In the genomic region with DNA sequence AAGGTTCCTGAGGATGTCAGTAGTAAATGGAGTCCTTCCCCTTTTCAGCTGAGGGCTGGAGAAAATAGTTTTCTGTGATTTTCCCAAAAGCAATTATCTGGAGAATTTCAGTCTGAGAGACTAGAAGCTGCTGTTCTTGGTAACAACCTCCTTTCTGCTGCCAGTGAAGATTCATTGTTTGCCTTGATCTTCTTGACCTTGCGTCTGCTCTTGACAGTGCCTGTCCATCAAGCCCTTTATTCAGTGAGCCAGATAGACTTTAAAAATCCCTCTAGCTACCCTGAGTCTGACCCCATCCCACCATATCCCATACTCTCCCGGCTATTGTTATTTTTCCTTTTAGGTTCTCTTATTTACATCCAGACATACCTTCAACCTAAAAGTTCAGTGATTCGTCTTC, we compare ENCODE assay signal across 20 cellular contexts.
"Had no signal": no experiment of that assay in that cellular context is flagged by ENCODE, and none has a peak within 500 bp of the region (broad histone marks: within the 10 kb centered on the region; RNA-seq: fewer than 3 reads in every experiment).

No MANE protein-coding gene starts in this region.

- H3K4me1 Mint-ChIP-seq: activated B cell treated with CpG ODN at 0.5 μM for 24 hours; stimulated activated naive B cell treated with anti-CD40 and anti-IgM and Interleukin-4, amounts not matched to agents 10 μg/mL and 1 μg/mL and 100 μg/mL, for 72 hours had no signal

- H3K27me3 ChIP-seq: dorsolateral prefrontal cortex, foreskin keratinocyte, neural progenitor cell, right lobe of liver, thyroid gland had no signal

- H3K9ac ChIP-seq: neural progenitor cell had no signal

- H3K4me3 Mint-ChIP-seq: activated B cell treated with CpG ODN at 0.5 μM for 24 hours; activated CD8-positive, alpha-beta T cell treated with anti-CD3 and anti-CD28 coated beads for 36 hours; activated naive CD4-positive, alpha-beta T cell treated with anti-CD3 and anti-CD28 coated beads, Interleukin-2, amount 50 U/mL, for 24 hours; brain; endodermal cell; neural progenitor cell; stimulated activated naive B cell treated with anti-CD40 and anti-IgM and Interleukin-4, amounts not matched to agents 10 μg/mL and 1 μg/mL and 100 μg/mL, for 72 hours had no signal

- H3K9me3 ChIP-seq: left ventricle myocardium inferior, right lobe of liver, thyroid gland had no signal

- H2AFZ ChIP-seq: neural progenitor cell had no signal

- H3K27ac ChIP-seq: dorsolateral prefrontal cortex, epithelial cell of prostate, foreskin keratinocyte, left ventricle myocardium inferior, neural progenitor cell, right lobe of liver had no signal

- H3K36me3 ChIP-seq: neural progenitor cell, right lobe of liver had no signal

- H3K4me3 ChIP-seq: dorsolateral prefrontal cortex, left ventricle myocardium inferior, neural progenitor cell, right lobe of liver, thyroid gland had no signal

- H3K4me1 ChIP-seq: foreskin keratinocyte, right lobe of liver had no signal

- H3K4me2 ChIP-seq: neural progenitor cell had no signal

- H3K9me3 Mint-ChIP-seq: activated B cell treated with CpG ODN at 0.5 μM for 24 hours; activated CD8-positive, alpha-beta T cell treated with anti-CD3 and anti-CD28 coated beads for 36 hours; activated naive CD4-positive, alpha-beta T cell treated with anti-CD3 and anti-CD28 coated beads, Interleukin-2, amount 50 U/mL, for 24 hours; brain; endodermal cell; neural progenitor cell; stimulated activated naive B cell treated with anti-CD40 and anti-IgM and Interleukin-4, amounts not matched to agents 10 μg/mL and 1 μg/mL and 100 μg/mL, for 72 hours had no signal

- H3K36me3 Mint-ChIP-seq: brain had no signal

- H3K27ac Mint-ChIP-seq: activated B cell treated with CpG ODN at 0.5 μM for 24 hours; activated CD8-positive, alpha-beta T cell treated with anti-CD3 and anti-CD28 coated beads for 36 hours; activated naive CD4-positive, alpha-beta T cell treated with anti-CD3 and anti-CD28 coated beads, Interleukin-2, amount 50 U/mL, for 24 hours; endodermal cell; neural progenitor cell; stimulated activated naive B cell treated with anti-CD40 and anti-IgM and Interleukin-4, amounts not matched to agents 10 μg/mL and 1 μg/mL and 100 μg/mL, for 72 hours had no signal

- H3K27me3 Mint-ChIP-seq: activated B cell treated with CpG ODN at 0.5 μM for 24 hours; activated CD8-positive, alpha-beta T cell treated with anti-CD3 and anti-CD28 coated beads for 36 hours; activated naive CD4-positive, alpha-beta T cell treated with anti-CD3 and anti-CD28 coated beads, Interleukin-2, amount 50 U/mL, for 24 hours; brain; stimulated activated naive B cell treated with anti-CD40 and anti-IgM and Interleukin-4, amounts not matched to agents 10 μg/mL and 1 μg/mL and 100 μg/mL, for 72 hours had no signal

- DNase-seq: activated B cell treated with CpG ODN at 0.5 μM for 24 hours; activated CD4-positive, alpha-beta T cell treated with anti-CD3 and anti-CD28 coated beads for 48 hours; activated CD8-positive, alpha-beta T cell treated with anti-CD3 and anti-CD28 coated beads for 36 hours; activated T-cell treated with anti-CD3 and anti-CD28 coated beads, Interleukin-2, amount 50 U/mL, for 1 hour; caudate nucleus; dorsolateral prefrontal cortex; endodermal cell; foreskin keratinocyte; glutamatergic neuron; hippocampal formation; kidney; left ventricle myocardium inferior; right lobe of liver; stimulated activated CD4-positive, alpha-beta T cell treated with anti-CD3 and anti-CD28 coated beads, Interleukin-4, amount 100 ng/mL, for 4 hours; stimulated activated naive B cell treated with anti-CD40 and anti-IgM and Interleukin-4, amounts not matched to agents 10 μg/mL and 1 μg/mL and 100 μg/mL, for 72 hours; thyroid gland had no signal

- ATAC-seq: activated CD8-positive, alpha-beta T cell treated with anti-CD3 and anti-CD28 coated beads for 36 hours; foreskin keratinocyte; right lobe of liver; stimulated activated naive B cell treated with anti-CD40 and anti-IgM and Interleukin-4, amounts not matched to agents 10 μg/mL and 1 μg/mL and 100 μg/mL, for 72 hours had no signal
